Comparison of ENCODE assay signal across 10 cellular contexts in genomic region chr6:30100154-30100553, GRCh38. TPM values are rescaled to one million over a fixed set of nuclear protein-coding genes. Genes with fewer than 3 reads are reported as not detected.
DNase-seq lines count a peak whose midpoint lies in the region; ATAC-seq, FAIRE-seq and TF ChIP-seq lines count a peak whose summit lies in the region.
"Had no signal": no experiment of that assay in that cellular context is flagged by ENCODE, and none has a peak within 500 bp of the region (broad histone marks: within the 10 kb centered on the region; RNA-seq: fewer than 3 reads in every experiment).

No MANE protein-coding gene starts in this region.

- dilution Hi-C loops in mammary epithelial cell (cut with HindIII; ENCODE audit: low sequenced_read_pairs), result no loop called here

- H3K4me1 ChIP-seq in HUES48 (ENCODE audit: control insufficient read depth, insufficient read depth, low read length), result peaks cover 28% of the 10 kb centered on the region
- H3K4me1 ChIP-seq in mammary epithelial cell (ENCODE audit: insufficient read depth, low read length), result peaks cover 33% of the 10 kb centered on the region
- peaks cover 24 to 41% of the 10 kb centered on the region in 2 donors for H3K4me1 ChIP-seq in naive thymus-derived CD4-positive, alpha-beta T cell (ENCODE audit: control insufficient read depth in 2 of 2, insufficient read depth in 2 of 2, low read length in 2 of 2)
- H3K4me1 ChIP-seq in kidney (ENCODE audit: control insufficient read depth in 1 of 2, insufficient read depth in 1 of 2, low read depth in 1 of 2, low read length in 2 of 2), result peaks cover 13 to 23% of the 10 kb centered on the region in 2 donors

- H3K4me3 Mint-ChIP-seq in CD4-positive, alpha-beta T cell, result peak overlapping the region; percentile 61
- H3K4me3 Mint-ChIP-seq in naive thymus-derived CD4-positive, alpha-beta T cell, result peak overlapping the region; percentile 26 to 93 (median 74)
- H3K4me3 Mint-ChIP-seq in activated naive CD4-positive, alpha-beta T cell treated with anti-CD3 and anti-CD28 coated beads, Interleukin-2, amount 10 ng/mL, durations not matched to agents 7 days and 5 days, result no peak overlapping the region

- H3K4me1 Mint-ChIP-seq in CD4-positive, alpha-beta T cell (ENCODE audit: low read depth), result peaks cover 59% of the 10 kb centered on the region
- peaks cover 43 to 65% (median 58%) of the 10 kb centered on the region in 7 donors for H3K4me1 Mint-ChIP-seq in naive thymus-derived CD4-positive, alpha-beta T cell
- peaks cover 57% of the 10 kb centered on the region for H3K4me1 Mint-ChIP-seq in activated naive CD4-positive, alpha-beta T cell treated with anti-CD3 and anti-CD28 coated beads, Interleukin-2, amount 10 ng/mL, durations not matched to agents 7 days and 5 days

- no peaks in the 10 kb centered on the region for H4K20me1 ChIP-seq in mammary epithelial cell (ENCODE audit: insufficient read depth, low read length)

- peaks cover 65% of the 10 kb centered on the region for H3K27me3 Mint-ChIP-seq in CD4-positive, alpha-beta T cell
- H3K27me3 Mint-ChIP-seq in naive thymus-derived CD4-positive, alpha-beta T cell, result peaks cover 9 to 80% (median 25%) of the 10 kb centered on the region in 5 donors
- H3K27me3 Mint-ChIP-seq in activated naive CD4-positive, alpha-beta T cell treated with anti-CD3 and anti-CD28 coated beads, Interleukin-2, amount 10 ng/mL, durations not matched to agents 7 days and 5 days, result peaks cover 94% of the 10 kb centered on the region

- POLR2A ChIA-PET in CD4-positive, alpha-beta T cell (lab: Charles Lee), result no interaction called here
- POLR2A ChIA-PET in naive thymus-derived CD4-positive, alpha-beta T cell (lab: Charles Lee), result no interaction called here

- intact Hi-C loops in CD4-positive, alpha-beta T cell (cut with DNase I, micrococcal nuclease), result loop anchor here in 1 of 2 experiments (5.0 kb wide), 1 partner anchor 297 kb away; no protein-coding TSS in a partner anchor
- intact Hi-C loops in mammary epithelial cell (cut with micrococcal nuclease) (loop anchor here (5.0 kb wide), 5 partner anchors 133 to 363 kb away; partner anchors contain the start of genes RPP21 and TRIM39), kidney (cut with DNase I) (no loop called here)
- intact Hi-C loops in naive thymus-derived CD4-positive, alpha-beta T cell (cut with micrococcal nuclease), result loop anchor here (5.0 kb wide), 2 partner anchors 112 to 227 kb away; partner anchors contain the start of genes TRIM26 (in 1 of the 2) and TRIM39 (in 1 of the 2)

- peak overlapping the region; percentile 95 for H2AFZ ChIP-seq in mammary epithelial cell (ENCODE audit: low read depth, low read length)

- in situ Hi-C loops in mammary epithelial cell (cut with MboI; ENCODE audit: low sequenced_read_pairs in 2 of 2), result loop anchor here in 1 of 2 donors (5.0 kb wide), 1 partner anchor 72 kb away; no protein-coding TSS in a partner anchor

- peaks cover 6% of the 10 kb centered on the region for H3K27me3 ChIP-seq in CD4-positive, alpha-beta T cell (ENCODE audit: control insufficient read depth, insufficient read depth, low read length)
- peaks cover 97% of the 10 kb centered on the region for H3K27me3 ChIP-seq in HUES48 (ENCODE audit: control insufficient read depth, insufficient read depth, low read length)
- H3K27me3 ChIP-seq in mammary epithelial cell (ENCODE audit: insufficient read depth, low read length), result no peaks in the 10 kb centered on the region
- H3K27me3 ChIP-seq in naive thymus-derived CD4-positive, alpha-beta T cell (ENCODE audit: control insufficient read depth in 2 of 2, insufficient read depth in 2 of 2, low read length in 2 of 2), result peaks cover 5 to 10% of the 10 kb centered on the region in 2 donors

- peak overlapping the region; percentile 93 for H3K4me2 ChIP-seq in mammary epithelial cell (ENCODE audit: insufficient read depth, low read depth, low read length)

- no peak overlapping the region for H3K27ac ChIP-seq in CD4-positive, alpha-beta T cell (ENCODE audit: low read depth, low read length)
- no peak overlapping the region for H3K27ac ChIP-seq in HUES48 (ENCODE audit: low read depth, low read length)
- no peak overlapping the region for H3K27ac ChIP-seq in mammary epithelial cell (ENCODE audit: insufficient read depth, low read depth, low read length)
- no peak overlapping the region for H3K27ac ChIP-seq in naive thymus-derived CD4-positive, alpha-beta T cell (ENCODE audit: low read depth, low read length)
- H3K27ac ChIP-seq in kidney (ENCODE audit: low read depth in 2 of 2, low read length in 2 of 2), result no peak overlapping the region

- no peak for FAIRE-seq in kidney (lab: Jason Lieb, UNC)
- FAIRE-seq: frontal cortex had no signal

- no peaks in the 10 kb centered on the region for H3K79me2 ChIP-seq in mammary epithelial cell (ENCODE audit: insufficient read depth, low read length)

- DNase-seq in CD4-positive, alpha-beta T cell, result no peak
- DNase-seq in mammary epithelial cell (no peak), NCI-H2081 treated with DMSO at 0.1 percent for 48 hours (lab: John Stamatoyannopoulos, UW) (no peak), NCI-H446 (lab: John Stamatoyannopoulos, UW) (no peak), kidney (no peak)
- DNase-seq in naive thymus-derived CD4-positive, alpha-beta T cell, result no peak
- no peak for DNase-seq in activated naive CD4-positive, alpha-beta T cell treated with anti-CD3 and anti-CD28 coated beads, Interleukin-2, amount 10 ng/mL, durations not matched to agents 7 days and 5 days

- peak overlapping the region; percentile 65 for H3K4me3 ChIP-seq in HUES48 (ENCODE audit: low read depth, low read length)
- peak overlapping the region in 1 of 3 experiments; percentile 32 for H3K4me3 ChIP-seq in mammary epithelial cell (replicated peaks in 1 of 3; ENCODE audit: insufficient read depth in 1 of 3, low read depth in 2 of 3, low read length in 3 of 3)
- peak overlapping the region; percentile 51 for H3K4me3 ChIP-seq in naive thymus-derived CD4-positive, alpha-beta T cell (ENCODE audit: low read length)
- H3K4me3 ChIP-seq in kidney (ENCODE audit: low read length in 2 of 2), result peak overlapping the region in 1 of 2 donors; percentile 63

- 89% methylated on average over 8 of the region's 8 CpGs for WGBS in mammary epithelial cell (ENCODE audit: low coverage, missing lambda C conversion rate)

- no peaks in the 10 kb centered on the region for H3K9me3 ChIP-seq in CD4-positive, alpha-beta T cell (ENCODE audit: control insufficient read depth, low read length)
- no peaks in the 10 kb centered on the region for H3K9me3 ChIP-seq in HUES48 (ENCODE audit: control insufficient read depth, insufficient read depth, low read length)
- no peaks in the 10 kb centered on the region for H3K9me3 ChIP-seq in mammary epithelial cell (replicated peaks; ENCODE audit: insufficient read depth, low read length)
- H3K9me3 ChIP-seq in naive thymus-derived CD4-positive, alpha-beta T cell (ENCODE audit: control insufficient read depth in 2 of 3, low read length in 3 of 3), result no peaks in the 10 kb centered on the region
- H3K9me3 ChIP-seq in kidney (ENCODE audit: control insufficient read depth in 1 of 2, low read length in 2 of 2), result no peaks in the 10 kb centered on the region

- H3K9ac ChIP-seq in HUES48 (ENCODE audit: low read depth, low read length) (no peak overlapping the region), mammary epithelial cell (ENCODE audit: insufficient read depth, low read length) (no peak overlapping the region), kidney (ENCODE audit: low read length in 2 of 2) (no peak overlapping the region)

- H3K36me3 ChIP-seq in HUES48 (ENCODE audit: control insufficient read depth, insufficient read depth, low read length) (no peaks in the 10 kb centered on the region), mammary epithelial cell (ENCODE audit: insufficient read depth, low read length) (no peaks in the 10 kb centered on the region), kidney (ENCODE audit: control insufficient read depth in 1 of 2, insufficient read depth in 2 of 2, low read length in 2 of 2) (no peaks in the 10 kb centered on the region)
- H3K36me3 ChIP-seq in naive thymus-derived CD4-positive, alpha-beta T cell (ENCODE audit: control insufficient read depth in 2 of 3, insufficient read depth in 3 of 3, low read length in 3 of 3), result no peaks in the 10 kb centered on the region

- ATAC-seq in CD4-positive, alpha-beta T cell (ENCODE audit: poor library complexity), result no peak
- ATAC-seq in naive thymus-derived CD4-positive, alpha-beta T cell, result no peak

- no peaks in the 10 kb centered on the region for H3K36me3 Mint-ChIP-seq in CD4-positive, alpha-beta T cell (ENCODE audit: low read depth)
- no peaks in the 10 kb centered on the region for H3K36me3 Mint-ChIP-seq in naive thymus-derived CD4-positive, alpha-beta T cell
- no peaks in the 10 kb centered on the region for H3K36me3 Mint-ChIP-seq in activated naive CD4-positive, alpha-beta T cell treated with anti-CD3 and anti-CD28 coated beads, Interleukin-2, amount 10 ng/mL, durations not matched to agents 7 days and 5 days

- H3K9me3 Mint-ChIP-seq in CD4-positive, alpha-beta T cell, result no peaks in the 10 kb centered on the region
- H3K9me3 Mint-ChIP-seq in naive thymus-derived CD4-positive, alpha-beta T cell, result peaks cover 0 to 1% (median 0%) of the 10 kb centered on the region in 11 donors
- H3K9me3 Mint-ChIP-seq in activated naive CD4-positive, alpha-beta T cell treated with anti-CD3 and anti-CD28 coated beads, Interleukin-2, amount 10 ng/mL, durations not matched to agents 7 days and 5 days, result no peaks in the 10 kb centered on the region

- no peak for TF ChIP-seq CTCF in CD4-positive, alpha-beta T cell (IDR thresholded peaks at IDR 0.05)
- TF ChIP-seq CTCF in mammary epithelial cell (conservative IDR thresholded peaks at IDR 0.05 in 1 of 2, IDR thresholded peaks at IDR 0.05 in 1 of 2; ENCODE audit: extremely low read depth in 1 of 2, insufficient read depth in 1 of 2, low read depth in 1 of 2, low read length in 2 of 2) (no peak), kidney (IDR thresholded peaks at IDR 0.05; ENCODE audit: borderline replicate concordance, extremely low read depth, insufficient read depth) (no peak)

- CTCF ChIA-PET in CD4-positive, alpha-beta T cell (lab: Charles Lee), result no interaction called here
- CTCF ChIA-PET in mammary epithelial cell (lab: Charles Lee; ENCODE audit: low non-redundant PET), result no interaction called here
- CTCF ChIA-PET in naive thymus-derived CD4-positive, alpha-beta T cell (lab: Charles Lee), result no interaction called here
- CTCF ChIA-PET in activated naive CD4-positive, alpha-beta T cell treated with anti-CD3 and anti-CD28 coated beads, Interleukin-2, amount 10 ng/mL, durations not matched to agents 7 days and 5 days (lab: Charles Lee), result no interaction called here

- BruUV-seq in mammary epithelial cell (replicated peaks; lab: Mats Ljungman, UMichigan), result no TSS peak

- no peak overlapping the region for H3K27ac Mint-ChIP-seq in CD4-positive, alpha-beta T cell
- H3K27ac Mint-ChIP-seq in naive thymus-derived CD4-positive, alpha-beta T cell, result peak overlapping the region in 1 of 9 donors; percentile 15
- no peak overlapping the region for H3K27ac Mint-ChIP-seq in activated naive CD4-positive, alpha-beta T cell treated with anti-CD3 and anti-CD28 coated beads, Interleukin-2, amount 10 ng/mL, durations not matched to agents 7 days and 5 days

RNA-seq across cellular contexts. Expression of gene TRIM31, which starts 12.7 kb away (rescaled TPM):
- not detected for total RNA-seq in CD4-positive, alpha-beta T cell
- not detected for total RNA-seq in mammary epithelial cell
- 0.07 TPM for polyA plus RNA-seq in mammary epithelial cell
- polyA minus RNA-seq in mammary epithelial cell, result not detected
- total RNA-seq in naive thymus-derived CD4-positive, alpha-beta T cell, result under 1 TPM in 2 of 5 experiments, not detected in 3; 0.32 TPM
- under 1 TPM in 1 of 2 donors, not detected in 1; 0.59 TPM for polyA plus RNA-seq in naive thymus-derived CD4-positive, alpha-beta T cell
- total RNA-seq in kidney, result 0.22 TPM
- 0.26 TPM for polyA plus RNA-seq in kidney (ENCODE audit: insufficient read depth, low read depth, low replicate concordance)
- total RNA-seq: frontal cortex; T-helper 2 cell treated with Interferon-gamma antibody and Interleukin-4, amounts not matched to agents 100 ng/mL and 5 ng/mL, for 36 hours had no signal

RNA-seq across cellular contexts. Expression of gene RNF39, which starts 24.6 kb away (rescaled TPM):
- not detected for total RNA-seq in CD4-positive, alpha-beta T cell
- total RNA-seq in mammary epithelial cell, result 1 to 10 TPM; 2.5 to 5.4 TPM
- 3.3 TPM for polyA plus RNA-seq in mammary epithelial cell
- polyA minus RNA-seq in mammary epithelial cell, result not detected
- total RNA-seq in naive thymus-derived CD4-positive, alpha-beta T cell, result not detected
- polyA plus RNA-seq in naive thymus-derived CD4-positive, alpha-beta T cell, result under 1 TPM in 1 of 2 donors, not detected in 1; 0.33 TPM
- 1.3 TPM for total RNA-seq in kidney
- not detected for polyA plus RNA-seq in kidney (ENCODE audit: insufficient read depth, low read depth, low replicate concordance)
- total RNA-seq: frontal cortex; T-helper 2 cell treated with Interferon-gamma antibody and Interleukin-4, amounts not matched to agents 100 ng/mL and 5 ng/mL, for 36 hours had no signal

RNA-seq across cellular contexts. Expression of gene PPP1R11, which starts 33.2 kb away (rescaled TPM):
- 10 to 100 TPM; 28.3 to 28.6 TPM for total RNA-seq in CD4-positive, alpha-beta T cell
- total RNA-seq in mammary epithelial cell, result 10 to 100 TPM; 26.3 to 43.2 TPM
- polyA plus RNA-seq in mammary epithelial cell, result 42.4 TPM
- polyA minus RNA-seq in mammary epithelial cell, result 32.9 TPM
- total RNA-seq in naive thymus-derived CD4-positive, alpha-beta T cell, result 10 to 100 TPM; 49.4 to 67.1 (median 62.7) TPM
- 100 to 1,000 TPM; 112 to 113 TPM for polyA plus RNA-seq in naive thymus-derived CD4-positive, alpha-beta T cell
- 71.6 TPM for total RNA-seq in kidney
- polyA plus RNA-seq in kidney (ENCODE audit: insufficient read depth, low read depth, low replicate concordance), result 78.3 TPM

RNA-seq across cellular contexts. Expression of gene TRIM40, which starts 35.8 kb away (rescaled TPM):
- total RNA-seq in CD4-positive, alpha-beta T cell, result not detected
- total RNA-seq in mammary epithelial cell, result not detected
- polyA plus RNA-seq in mammary epithelial cell, result not detected
- not detected for polyA minus RNA-seq in mammary epithelial cell
- total RNA-seq in naive thymus-derived CD4-positive, alpha-beta T cell, result not detected
- not detected for polyA plus RNA-seq in naive thymus-derived CD4-positive, alpha-beta T cell
- total RNA-seq in kidney, result not detected
- not detected for polyA plus RNA-seq in kidney (ENCODE audit: insufficient read depth, low read depth, low replicate concordance)
- total RNA-seq: frontal cortex; T-helper 2 cell treated with Interferon-gamma antibody and Interleukin-4, amounts not matched to agents 100 ng/mL and 5 ng/mL, for 36 hours had no signal

RNA-seq across cellular contexts. Expression of gene POLR1H, which starts 39.1 kb away (rescaled TPM):
- 10 to 100 TPM; 36.5 to 39.4 TPM for total RNA-seq in CD4-positive, alpha-beta T cell
- total RNA-seq in mammary epithelial cell (10 to 100 TPM; 18.8 to 33.3 TPM), kidney (23.3 TPM)
- polyA plus RNA-seq in mammary epithelial cell (32.9 TPM), kidney (ENCODE audit: insufficient read depth, low read depth, low replicate concordance) (52.8 TPM)
- polyA minus RNA-seq in mammary epithelial cell, result 21.0 TPM
- total RNA-seq in naive thymus-derived CD4-positive, alpha-beta T cell, result 10 to 100 TPM; 27.3 to 66.8 (median 45.0) TPM
- polyA plus RNA-seq in naive thymus-derived CD4-positive, alpha-beta T cell, result 100 to 1,000 TPM in 1 of 2 donors, 10 to 100 TPM in 1; 89.2 to 128 TPM
